20 cellular contexts compared by ENCODE assay signal in the genomic region with DNA sequence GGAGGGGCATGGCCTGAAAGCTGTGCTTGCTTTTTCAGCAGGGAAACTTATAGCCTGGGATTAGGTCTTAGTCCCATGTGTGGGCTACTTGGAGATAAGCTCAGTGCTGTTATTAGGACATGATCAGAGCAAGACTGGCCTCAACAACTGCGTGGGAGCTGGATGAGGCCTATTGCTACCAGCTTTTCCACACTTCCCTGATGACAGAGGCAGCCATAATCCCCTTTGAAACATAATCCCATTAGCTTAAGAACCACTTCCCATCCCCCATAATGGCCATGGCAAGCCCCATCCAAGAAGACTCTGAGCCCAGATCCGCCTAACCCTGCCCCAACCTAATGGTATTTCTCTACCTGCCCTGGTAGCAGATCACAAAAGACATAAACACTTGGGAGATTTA. TPM values are rescaled to one million over a fixed set of nuclear protein-coding genes. Genes with fewer than 3 reads are reported as not detected.
DNase-seq lines count a peak whose midpoint lies in the region; ATAC-seq and TF ChIP-seq lines count a peak whose summit lies in the region.
"Had no signal": no experiment of that assay in that cellular context is flagged by ENCODE, and none has a peak within 500 bp of the region (broad histone marks: within the 10 kb centered on the region; RNA-seq: fewer than 3 reads in every experiment).

No MANE protein-coding gene starts in this region.

- H3K27me3 ChIP-seq in BLaER1 = no peaks in the 10 kb centered on the region
- no peaks in the 10 kb centered on the region for H3K27me3 ChIP-seq in IMR-90 (ENCODE audit: control insufficient read depth, insufficient read depth, low read length)

- no peak overlapping the region for H2BK15ac ChIP-seq in IMR-90 (ENCODE audit: low read depth, low read length)

- no peaks in the 10 kb centered on the region for H4K20me1 ChIP-seq in BLaER1
- H4K20me1 ChIP-seq in IMR-90 (ENCODE audit: insufficient read depth, low read length) = no peaks in the 10 kb centered on the region

- H3K56ac ChIP-seq in IMR-90 (ENCODE audit: extremely low read depth, insufficient read depth, low read length) = no peak overlapping the region

- intact Hi-C loops in IMR-90 (cut with micrococcal nuclease) = no loop called here

- no peak overlapping the region for H4K91ac ChIP-seq in IMR-90 (ENCODE audit: insufficient read depth, low read depth, low read length)

- in situ Hi-C loops in IMR-90 (cut with MboI; ENCODE audit: low sequenced_read_pairs) = no loop called here

- H3K18ac ChIP-seq in IMR-90 (ENCODE audit: low read depth, low read length) = no peak overlapping the region

- H3K14ac ChIP-seq in IMR-90 (replicated peaks; ENCODE audit: low read depth, low read length) = no peak overlapping the region

- H3K4me1 Mint-ChIP-seq in neural crest cell = no peaks in the 10 kb centered on the region

- H3K4me2 ChIP-seq in BLaER1 = peak overlapping the region; percentile 21
- no peak overlapping the region for H3K4me2 ChIP-seq in IMR-90 (ENCODE audit: low read depth, low read length)
- H3K4me2 ChIP-seq: SK-N-SH had no signal

- no peak overlapping the region for H2BK20ac ChIP-seq in IMR-90 (ENCODE audit: low read depth, low read length)

- no peaks in the 10 kb centered on the region for H3K9me1 ChIP-seq in IMR-90 (ENCODE audit: insufficient read depth, low read length)

- H2AK9ac ChIP-seq in IMR-90 (replicated peaks; ENCODE audit: low read depth, low read length, poor library complexity) = no peak overlapping the region

- TF ChIP-seq CTCF in IMR-90 (conservative IDR thresholded peaks at IDR 0.05; ENCODE audit: low read depth, low read length) (no peak), neural crest cell (conservative IDR thresholded peaks at IDR 0.05) (no peak)

- no peak overlapping the region for H3K27ac ChIP-seq in BLaER1
- H3K27ac ChIP-seq in IMR-90 (ENCODE audit: insufficient read depth, low read length) = no peak overlapping the region

- no peaks in the 10 kb centered on the region for H3K36me3 ChIP-seq in BLaER1
- H3K36me3 ChIP-seq in IMR-90 (ENCODE audit: control insufficient read depth, insufficient read depth, low read length) = no peaks in the 10 kb centered on the region
- H3K36me3 ChIP-seq: BE2C had no signal

- no peak overlapping the region for H2BK120ac ChIP-seq in IMR-90 (ENCODE audit: low read depth, low read length)

- DNase-seq in IMR-90 = no peak
- DNase-seq in amniotic epithelial cell (ENCODE audit: low read depth) = peak; percentile 50
- no peak for DNase-seq in neural crest cell (ENCODE audit: low read depth, low spot score)
- DNase-seq in inferior parietal cortex (ENCODE audit: extremely low spot score) = no peak
- DNase-seq in HK-2 (ENCODE audit: unreplicated experiment) = no peak
- DNase-seq: BE2C; CD4-positive, alpha-beta T cell; COR-L47; H7; KBM-7; MM.1S; NCI-H1048; NCI-H1417 treated with DMSO at 0.1 percent for 48 hours; NCI-H187; NCI-H748 treated with DMSO at 0.1 percent for 48 hours; SIG-M5; SK-N-SH had no signal

- H3K4me1 ChIP-seq in BLaER1 = peaks cover 9% of the 10 kb centered on the region
- H3K4me1 ChIP-seq in IMR-90 (ENCODE audit: control insufficient read depth, insufficient read depth, low read length) = no peaks in the 10 kb centered on the region
- H3K4me1 ChIP-seq: BE2C had no signal

- no peak overlapping the region for H2AK5ac ChIP-seq in IMR-90 (ENCODE audit: low read depth, low read length)

- TF ChIP-seq RAD21 in IMR-90 (IDR thresholded peaks at IDR 0.05; ENCODE audit: low read length) = no peak

- H3K4me3 ChIP-seq in BLaER1 (no peak overlapping the region), IMR-90 (ENCODE audit: insufficient read depth, low read depth, low read length) (no peak overlapping the region)

- H3K27ac Mint-ChIP-seq in neural crest cell (ENCODE audit: unreplicated experiment) = peak overlapping the region; percentile 64
- H3K27ac Mint-ChIP-seq: CD4-positive, alpha-beta T cell had no signal

- peaks cover 21% of the 10 kb centered on the region for H3K9me3 Mint-ChIP-seq in neural crest cell

- CTCF ChIA-PET in IMR-90 (lab: Yijun Ruan, JAX) = no interaction called here

- H2BK5ac ChIP-seq in IMR-90 (ENCODE audit: low read depth, low read length, poor library complexity, severe bottlenecking) = no peak overlapping the region

- H3K27me3 Mint-ChIP-seq in neural crest cell (ENCODE audit: low read depth) = no peaks in the 10 kb centered on the region

- ATAC-seq in IMR-90 (ENCODE audit: low read depth) = no peak
- no peak for ATAC-seq in GM21390 (IDR thresholded peaks at IDR 0.05; ENCODE audit: unreplicated experiment)
- ATAC-seq: Panc1 had no signal

- BruUV-seq in IMR-90 (replicated peaks; lab: Mats Ljungman, UMichigan) = no TSS peak

- H3K4me3 Mint-ChIP-seq in neural crest cell = no peak overlapping the region
- H3K4me3 Mint-ChIP-seq: CD4-positive, alpha-beta T cell had no signal

- TF ChIP-seq POLR2A in IMR-90 (IDR thresholded peaks at IDR 0.05; ENCODE audit: low read depth, low read length) = no peak

- H4K5ac ChIP-seq in IMR-90 (ENCODE audit: low read depth, low read length) = no peak overlapping the region

- H3K9ac ChIP-seq in BLaER1 (no peak overlapping the region), IMR-90 (ENCODE audit: low read depth, low read length) (no peak overlapping the region)
- H3K9ac ChIP-seq: SK-N-SH had no signal

- H3K79me1 ChIP-seq in IMR-90 (ENCODE audit: low read depth in 1 of 2, low read length in 2 of 2) = no peaks in the 10 kb centered on the region

- peaks cover 20% of the 10 kb centered on the region for H3K36me3 Mint-ChIP-seq in neural crest cell (ENCODE audit: low read depth)

- WGBS in IMR-90 (ENCODE audit: extremely low coverage in 2 of 2, insufficient read length in 1 of 2), 2 experiments = no CpG with 5 or more reads among the region's 2 CpGs

- peaks cover 47% of the 10 kb centered on the region for H3K9me3 ChIP-seq in BLaER1
- H3K9me3 ChIP-seq in IMR-90 (ENCODE audit: control insufficient read depth, insufficient read depth, low read length) = peaks cover 2% of the 10 kb centered on the region; the same call in 1 of the 2 replicates
- H3K9me3 ChIP-seq: BE2C had no signal

- no peak overlapping the region for H4K8ac ChIP-seq in IMR-90 (ENCODE audit: low read depth in 2 of 2, low read length in 2 of 2)

- H2AFZ ChIP-seq in IMR-90 (replicated peaks; ENCODE audit: low read length, poor library complexity) = peak overlapping the region; percentile 43

- H3K23ac ChIP-seq in IMR-90 (ENCODE audit: low read depth, low read length) = no peak overlapping the region

- POLR2A ChIA-PET in IMR-90 (lab: Charles Lee; ENCODE audit: unreplicated experiment) = no interaction called here

- H3K4ac ChIP-seq in IMR-90 (ENCODE audit: low read depth, low read length) = no peak overlapping the region

- dilution Hi-C loops in IMR-90 (cut with HindIII; ENCODE audit: low sequenced_read_pairs, unreplicated experiment) = no loop called here

TF ChIP-seq in IMR-90, 13 proteins besides CTCF, POLR2A, EP300 and RAD21:
- TF ChIP-seq RFX5 (IDR thresholded peaks at IDR 0.05; ENCODE audit: low read depth, low read length) = no peak
- no peak for TF ChIP-seq FOS (IDR thresholded peaks at IDR 0.05; ENCODE audit: low read depth, low read length)
- TF ChIP-seq BHLHE40 (IDR thresholded peaks at IDR 0.05; ENCODE audit: low read depth, low read length) = no peak
- TF ChIP-seq USF2 (IDR thresholded peaks at IDR 0.05; ENCODE audit: low read depth, low read length) = no peak
- TF ChIP-seq CHD1 (IDR thresholded peaks at IDR 0.05; ENCODE audit: low read depth, low read length) = no peak
- TF ChIP-seq CEBPB (IDR thresholded peaks at IDR 0.05; ENCODE audit: low read depth, low read length) = no peak
- no peak for TF ChIP-seq MAZ (IDR thresholded peaks at IDR 0.05; ENCODE audit: borderline replicate concordance, low read depth, low read length)
- no peak for TF ChIP-seq RCOR1 (IDR thresholded peaks at IDR 0.05; ENCODE audit: insufficient replicate concordance, low read length)
- TF ChIP-seq, protein P1, sequence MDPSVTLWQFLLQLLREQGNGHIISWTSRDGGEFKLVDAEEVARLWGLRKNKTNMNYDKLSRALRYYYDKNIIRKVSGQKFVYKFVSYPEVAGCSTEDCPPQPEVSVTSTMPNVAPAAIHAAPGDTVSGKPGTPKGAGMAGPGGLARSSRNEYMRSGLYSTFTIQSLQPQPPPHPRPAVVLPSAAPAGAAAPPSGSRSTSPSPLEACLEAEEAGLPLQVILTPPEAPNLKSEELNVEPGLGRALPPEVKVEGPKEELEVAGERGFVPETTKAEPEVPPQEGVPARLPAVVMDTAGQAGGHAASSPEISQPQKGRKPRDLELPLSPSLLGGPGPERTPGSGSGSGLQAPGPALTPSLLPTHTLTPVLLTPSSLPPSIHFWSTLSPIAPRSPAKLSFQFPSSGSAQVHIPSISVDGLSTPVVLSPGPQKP (IDR thresholded peaks at IDR 0.05; ENCODE audit: borderline replicate concordance, low read depth, low read length) = no peak
- no peak for TF ChIP-seq SMC3 (IDR thresholded peaks at IDR 0.05; ENCODE audit: low read depth, low read length)
- no peak for TF ChIP-seq NFE2L2 (IDR thresholded peaks at IDR 0.05; ENCODE audit: low read depth, low read length)
- no peak for TF ChIP-seq MXI1 (IDR thresholded peaks at IDR 0.05; ENCODE audit: borderline replicate concordance, low read depth, low read length)

RNA-seq across cellular contexts. Expression of gene GK5, which starts 26.6 kb away (rescaled TPM):
- total RNA-seq in IMR-90 (2012; rRNA removed) (5.9 and 13.3 TPM in 2 replicates), neural crest cell (14.9 and 16.5 TPM in 2 replicates)
- 4.0 and 8.6 TPM in 2 replicates for polyA plus RNA-seq in IMR-90 (2012; rRNA removed)
- 0.73 and 2.5 TPM in 2 replicates for polyA plus RNA-seq in IMR-90 (2012; cell fraction: cytosol; rRNA removed)
- 19.2 and 44.6 TPM in 2 replicates for polyA plus RNA-seq in IMR-90 (2012; cell fraction: nucleus; rRNA removed; ENCODE audit: low replicate concordance)
